Comparison of ENCODE assay signal across 21 cellular contexts in genomic region chr11:10439924-10440323, GRCh38.
"Had no signal": no experiment of that assay in that cellular context is flagged by ENCODE, and none has a peak within 500 bp of the region (broad histone marks: within the 10 kb centered on the region; RNA-seq: fewer than 3 reads in every experiment).

No MANE protein-coding gene starts in this region.

- H3K36me3 Mint-ChIP-seq: naive thymus-derived CD4-positive, alpha-beta T cell had no signal

- H3K4me1 Mint-ChIP-seq: nephron had no signal

- H3K36me3 ChIP-seq: pancreas, right lobe of liver, suprapubic skin, vagina had no signal

- H3K27ac Mint-ChIP-seq: nephron had no signal

- ATAC-seq: left lobe of liver; naive thymus-derived CD4-positive, alpha-beta T cell; pancreas; right lobe of liver; stimulated activated naive CD8-positive, alpha-beta T cell treated with anti-CD3 and anti-CD28 coated beads, Interleukin-15, amount 100 ng/mL, for 72 hours had no signal

- H3K4me1 ChIP-seq: pancreas, right lobe of liver, suprapubic skin, vagina had no signal

- H3K4me3 ChIP-seq: dorsolateral prefrontal cortex, lung, pancreas, right lobe of liver, suprapubic skin, vagina had no signal

- H3K9me3 Mint-ChIP-seq: naive thymus-derived CD4-positive, alpha-beta T cell; nephron; stimulated activated naive CD8-positive, alpha-beta T cell treated with anti-CD3 and anti-CD28 coated beads, Interleukin-15, amount 100 ng/mL, for 72 hours had no signal

- H3K27me3 ChIP-seq: dorsolateral prefrontal cortex, pancreas, right lobe of liver, suprapubic skin, vagina had no signal

- H3K4me3 Mint-ChIP-seq: naive thymus-derived CD4-positive, alpha-beta T cell; nephron; stimulated activated naive CD8-positive, alpha-beta T cell treated with anti-CD3 and anti-CD28 coated beads, Interleukin-15, amount 100 ng/mL, for 72 hours had no signal

- H3K27me3 Mint-ChIP-seq: stimulated activated naive CD8-positive, alpha-beta T cell treated with anti-CD3 and anti-CD28 coated beads, Interleukin-15, amount 100 ng/mL, for 72 hours had no signal

- H3K9me3 ChIP-seq: pancreas, right lobe of liver, suprapubic skin, vagina had no signal

- H3K27ac ChIP-seq: dorsolateral prefrontal cortex, pancreas, right lobe of liver, suprapubic skin, vagina had no signal

- DNase-seq: cortex of kidney; dorsolateral prefrontal cortex; effector CD4-positive, alpha-beta T cell; kidney; mesendoderm; midbrain; naive thymus-derived CD4-positive, alpha-beta T cell; occipital lobe; pancreas; right lobe of liver; small intestine; stimulated activated CD4-positive, alpha-beta T cell treated with anti-CD3 and anti-CD28 coated beads, Interleukin-15, amount 100 ng/mL, for 24 hours; stimulated activated CD4-positive, alpha-beta T cell treated with anti-CD3 and anti-CD28 coated beads, Interleukin-2, amount 100 ng/mL, for 48 hours; stimulated activated naive CD4-positive, alpha-beta T cell; stimulated activated naive CD8-positive, alpha-beta T cell treated with anti-CD3 and anti-CD28 coated beads, Interleukin-15, amount 100 ng/mL, for 72 hours; trophoblast cell had no signal
